ENCODE assay signal across 8 cellular contexts in genomic region chr2:17470855-17471641, GRCh38. TPM values are rescaled to one million over a fixed set of nuclear protein-coding genes. Genes with fewer than 3 reads are reported as not detected.
A peak's percentile ranks its signal among the peaks of the same experiment; 100 is the strongest.
DNase-seq lines count a peak whose midpoint lies in the region; TF ChIP-seq lines count a peak whose summit lies in the region.

No MANE protein-coding gene starts in this region.

- H3K4me3 ChIP-seq in AG09309 (ENCODE audit: control insufficient read depth, low read depth, low read length) (peak overlapping the region; percentile 15; the same call in 1 of the 2 replicates), HEK293 (ENCODE audit: low read depth, low read length) (no peak overlapping the region), right atrium auricular region (no peak overlapping the region)
- H3K4me3 ChIP-seq in effector memory CD4-positive, alpha-beta T cell (ENCODE audit: insufficient read depth, low read depth, low read length, poor library complexity, severe bottlenecking): no peak overlapping the region

- CTCF ChIA-PET in HEK293 (lab: Yijun Ruan, JAX): interaction anchor here (0.6 to 4.2 kb wide), 16 partner anchors 12 to 979 kb away, joined by 3 to 37 read pairs (median 4); no protein-coding TSS in a partner anchor

- H3K9me3 ChIP-seq in HEK293 (ENCODE audit: control insufficient read depth, insufficient read depth, low read depth, low read length): peaks cover 3% of the 10 kb centered on the region
- H3K9me3 ChIP-seq in effector memory CD4-positive, alpha-beta T cell (ENCODE audit: control insufficient read depth, low read length): no peaks in the 10 kb centered on the region
- peaks cover 0 to 22% of the 10 kb centered on the region in 2 donors for H3K9me3 ChIP-seq in right atrium auricular region

- H3K27me3 ChIP-seq in effector memory CD4-positive, alpha-beta T cell (replicated peaks; ENCODE audit: control insufficient read depth, insufficient read depth, low read length, poor library complexity, severe bottlenecking): no peaks in the 10 kb centered on the region
- no peaks in the 10 kb centered on the region for H3K27me3 ChIP-seq in right atrium auricular region

- H3K36me3 ChIP-seq in HEK293 (ENCODE audit: control insufficient read depth in 2 of 2, insufficient read depth in 1 of 2, low read length in 2 of 2): no peaks in the 10 kb centered on the region
- H3K36me3 ChIP-seq in effector memory CD4-positive, alpha-beta T cell (ENCODE audit: control insufficient read depth, insufficient read depth, low read length): no peaks in the 10 kb centered on the region
- no peaks in the 10 kb centered on the region for H3K36me3 ChIP-seq in right atrium auricular region

- POLR2A ChIA-PET in HEK293 (lab: Yijun Ruan, JAX): no interaction called here

- no peak overlapping the region for H3K27ac ChIP-seq in HEK293 (ENCODE audit: extremely low read depth, low read depth, low read length)
- H3K27ac ChIP-seq in effector memory CD4-positive, alpha-beta T cell (ENCODE audit: insufficient read depth, low read length, poor library complexity, severe bottlenecking): no peak overlapping the region
- no peak overlapping the region for H3K27ac ChIP-seq in right atrium auricular region

- H3K4me1 ChIP-seq in HEK293 (ENCODE audit: control insufficient read depth, insufficient read depth, low read length) (no peaks in the 10 kb centered on the region), right atrium auricular region (no peaks in the 10 kb centered on the region)
- no peaks in the 10 kb centered on the region for H3K4me1 ChIP-seq in effector memory CD4-positive, alpha-beta T cell (ENCODE audit: control insufficient read depth, insufficient read depth, low read length, poor library complexity, severe bottlenecking)

- peak; percentile 48 for DNase-seq in AG09309 (ENCODE audit: low read depth)
- DNase-seq in RPMI8226: peak; percentile 22
- peak; percentile 2 for DNase-seq in glomerular visceral epithelial cell (ENCODE audit: extremely low spot score)
- no peak for DNase-seq in effector memory CD4-positive, alpha-beta T cell
- DNase-seq in activated CD8-positive, alpha-beta memory T cell treated with anti-CD3 and anti-CD28 coated beads, Interleukin-2, amount 50 U/mL, for 4 hours: no peak
- no peak for DNase-seq in GM19238 (ENCODE audit: insufficient read length, low spot score)
- no peak for DNase-seq in right atrium auricular region (ENCODE audit: low spot score)

- TF ChIP-seq CTCF in AG09309 (IDR thresholded peaks at IDR 0.05; ENCODE audit: control insufficient read depth, insufficient read depth, low read depth, low read length, missing control alignments) (peak; percentile 65), HEK293 (tag by site-specific recombination; IDR thresholded peaks at IDR 0.05) (peak; percentile 25; the same call in 1 of the 2 replicates), right atrium auricular region (IDR thresholded peaks at IDR 0.05) (no peak)

TF ChIP-seq in HEK293, 187 proteins besides CTCF, POLR2A, EP300 and RAD21:
- TF ChIP-seq, protein P1, sequence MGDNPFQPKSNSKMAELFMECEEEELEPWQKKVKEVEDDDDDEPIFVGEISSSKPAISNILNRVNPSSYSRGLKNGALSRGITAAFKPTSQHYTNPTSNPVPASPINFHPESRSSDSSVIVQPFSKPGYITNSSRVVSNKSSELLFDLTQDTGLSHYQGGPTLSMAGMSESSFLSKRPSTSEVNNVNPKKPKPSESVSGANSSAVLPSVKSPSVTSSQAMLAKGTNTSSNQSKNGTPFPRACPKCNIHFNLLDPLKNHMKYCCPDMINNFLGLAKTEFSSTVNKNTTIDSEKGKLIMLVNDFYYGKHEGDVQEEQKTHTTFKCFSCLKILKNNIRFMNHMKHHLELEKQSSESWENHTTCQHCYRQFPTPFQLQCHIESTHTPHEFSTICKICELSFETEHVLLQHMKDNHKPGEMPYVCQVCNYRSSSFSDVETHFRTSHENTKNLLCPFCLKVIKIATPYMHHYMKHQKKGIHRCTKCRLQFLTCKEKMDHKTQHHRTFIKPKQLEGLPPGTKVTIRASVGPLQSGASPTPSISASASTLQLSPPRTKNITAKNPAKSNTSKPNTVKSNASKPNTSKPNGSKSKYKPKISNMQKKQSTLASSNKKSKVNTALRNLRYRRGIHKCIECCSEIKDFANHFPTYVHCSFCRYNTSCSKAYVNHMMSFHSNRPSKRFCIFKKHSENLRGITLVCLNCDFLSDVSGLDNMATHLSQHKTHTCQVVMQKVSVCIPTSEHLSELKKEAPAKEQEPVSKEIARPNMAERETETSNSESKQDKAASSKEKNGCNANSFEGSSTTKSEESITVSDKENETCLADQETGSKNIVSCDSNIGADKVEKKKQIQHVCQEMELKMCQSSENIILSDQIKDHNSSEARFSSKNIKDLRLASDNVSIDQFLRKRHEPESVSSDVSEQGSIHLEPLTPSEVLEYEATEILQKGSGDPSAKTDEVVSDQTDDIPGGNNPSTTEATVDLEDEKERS (tag by site-specific recombination; IDR thresholded peaks at IDR 0.05): peak; percentile 72; the same call in 1 of the 2 replicates
- TF ChIP-seq ZNF26 (tag by site-specific recombination; IDR thresholded peaks at IDR 0.05) (no peak), SCRT1 (tag by site-specific recombination; IDR thresholded peaks at IDR 0.05; ENCODE audit: borderline replicate concordance) (peak; percentile 71; the same call in 1 of the 2 replicates), SCRT2 (tag by site-specific recombination; IDR thresholded peaks at IDR 0.05) (peak; percentile 80), REST (tag by site-specific recombination; IDR thresholded peaks at IDR 0.05) (no peak), SETDB1 (IDR thresholded peaks at IDR 0.05; ENCODE audit: insufficient read length, low read length) (peak; percentile 98), KLF8 (tag by site-specific recombination; IDR thresholded peaks at IDR 0.05) (0 out of 2 replicates have a peak, but pooled peaks have one; percentile 36), KLF16 (tag by site-specific recombination; IDR thresholded peaks at IDR 0.05) (0 out of 2 replicates have a peak, but pooled peaks have one; percentile 23), TRIM28 (IDR thresholded peaks at IDR 0.05; ENCODE audit: borderline replicate concordance, low read length) (peak; percentile 95; the same call in 1 of the 2 replicates), ZNF654 (tag by site-specific recombination; IDR thresholded peaks at IDR 0.05; ENCODE audit: low read depth) (peak; percentile 65)
- TF ChIP-seq, protein P2, sequence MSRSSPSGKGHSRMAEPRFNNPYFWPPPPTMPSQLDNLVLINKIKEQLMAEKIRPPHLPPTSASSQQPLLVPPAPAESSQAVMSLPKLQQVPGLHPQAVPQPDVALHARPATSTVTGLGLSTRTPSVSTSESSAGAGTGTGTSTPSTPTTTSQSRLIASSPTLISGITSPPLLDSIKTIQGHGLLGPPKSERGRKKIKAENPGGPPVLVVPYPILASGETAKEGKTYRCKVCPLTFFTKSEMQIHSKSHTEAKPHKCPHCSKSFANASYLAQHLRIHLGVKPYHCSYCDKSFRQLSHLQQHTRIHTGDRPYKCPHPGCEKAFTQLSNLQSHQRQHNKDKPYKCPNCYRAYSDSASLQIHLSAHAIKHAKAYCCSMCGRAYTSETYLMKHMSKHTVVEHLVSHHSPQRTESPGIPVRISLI (tag by site-specific recombination; IDR thresholded peaks at IDR 0.05): peak; percentile 76

RNA-seq across cellular contexts. Expression of gene RAD51AP2, which starts 47.2 kb away (rescaled TPM):
- total RNA-seq in right atrium auricular region: under 1 TPM; 0.22 to 0.28 TPM

Comparison
In these comparisons a context has a peak if more than half of its experiments do, and no peak if none do; other contexts are left out.
1. DNase-seq: peak in AG09309 (single experiment), RPMI8226 (single experiment) and glomerular visceral epithelial cell (single experiment); none in effector memory CD4-positive, alpha-beta T cell (0 of 3), activated CD8-positive, alpha-beta memory T cell treated with anti-CD3 and anti-CD28 coated beads, Interleukin-2, amount 50 U/mL, for 4 hours (single experiment), GM19238 (single experiment) and right atrium auricular region (single experiment).
2. CTCF ChIP-seq: peak in AG09309 (single experiment) and HEK293 (single experiment); none in right atrium auricular region (0 of 2).